ENCODE assay signal across 9 cellular contexts in the genomic region with DNA sequence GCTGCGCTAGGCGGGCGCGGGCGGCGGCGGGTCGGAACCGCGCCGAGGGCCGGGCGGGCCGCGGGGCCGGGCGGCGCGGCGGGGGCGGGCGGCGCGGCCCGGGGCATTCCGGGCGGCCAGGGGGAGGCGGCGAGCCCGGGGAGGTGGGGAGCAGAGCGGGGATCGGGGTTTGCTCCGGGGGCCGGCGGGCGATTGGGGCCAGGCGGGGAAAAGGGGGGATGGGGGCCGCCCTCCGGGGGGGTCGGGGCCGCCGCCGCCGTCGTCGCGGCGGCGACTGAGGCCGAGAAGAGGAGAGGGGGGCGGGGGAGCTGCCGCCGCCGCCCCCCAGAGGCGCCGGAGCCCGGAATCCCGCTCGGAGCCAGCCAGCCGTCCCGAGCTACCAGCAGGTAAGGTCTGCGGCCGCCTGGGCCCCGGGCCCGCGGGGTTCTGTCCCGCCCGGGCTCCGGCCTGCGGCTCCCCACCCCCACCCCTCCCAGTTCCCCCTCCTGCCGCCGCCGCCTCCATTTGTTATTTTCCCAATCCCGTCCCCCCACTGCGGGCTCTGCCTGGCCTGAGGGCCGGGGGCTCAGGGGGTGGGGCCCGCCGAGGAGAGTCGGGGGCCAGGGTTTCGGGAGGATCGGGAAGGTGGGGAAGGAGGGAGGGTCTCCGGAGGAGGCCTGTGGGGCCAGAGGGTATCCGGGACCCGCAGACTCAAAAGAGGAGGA. TPM values are rescaled to one million over a fixed set of nuclear protein-coding genes. Genes with fewer than 3 reads are reported as not detected.
DNase-seq lines count a peak whose midpoint lies in the region; ATAC-seq and TF ChIP-seq lines count a peak whose summit lies in the region.
"Had no signal": no experiment of that assay in that cellular context is flagged by ENCODE, and none has a peak within 500 bp of the region (broad histone marks: within the 10 kb centered on the region; RNA-seq: fewer than 3 reads in every experiment).

No MANE protein-coding gene starts in this region.

- no peak for TF ChIP-seq CTCF in endodermal cell (conservative IDR thresholded peaks at IDR 0.05)

- H3K4me3 Mint-ChIP-seq in endodermal cell = peak overlapping the region; percentile 98
- peak overlapping the region; percentile 79 to 91 (median 86) for H3K4me3 Mint-ChIP-seq in naive thymus-derived CD8-positive, alpha-beta T cell

- POLR2A ChIA-PET in naive thymus-derived CD8-positive, alpha-beta T cell (lab: Charles Lee) = interaction anchor here (0.9 to 7.8 kb wide), 9 partner anchors 8 to 90 kb away, joined by 3 to 82 read pairs (median 6); partner anchors contain the start of genes C12orf57, LPCAT3, PTPN6 and RNU7-1

- H3K4me3 ChIP-seq in endodermal cell (ENCODE audit: low read length) = peak overlapping the region; percentile 94

- peak overlapping the region; percentile 77 for H3K9ac ChIP-seq in endodermal cell (ENCODE audit: extremely low read depth, low read length, poor library complexity, severe bottlenecking)

- H3K4me1 ChIP-seq in endodermal cell (ENCODE audit: control insufficient read depth, insufficient read depth, low read length) = peaks cover 13% of the 10 kb centered on the region

- DNase-seq in D341Med (ENCODE audit: low spot score) (peak; percentile 67), OCI-M1 (lab: John Stamatoyannopoulos, UW) (peak; percentile 23), endodermal cell (peak; percentile 71), NCI-H1930 (lab: John Stamatoyannopoulos, UW) (no peak), NCI-H748 (lab: John Stamatoyannopoulos, UW; ENCODE audit: unreplicated experiment) (no peak), NOMO-1 (lab: John Stamatoyannopoulos, UW; ENCODE audit: unreplicated experiment in 2 of 2) (no peak)
- no peak for DNase-seq in naive thymus-derived CD8-positive, alpha-beta T cell

- H3K27ac Mint-ChIP-seq in endodermal cell = peak overlapping the region; percentile 93
- H3K27ac Mint-ChIP-seq in naive thymus-derived CD8-positive, alpha-beta T cell = peak overlapping the region; percentile 88 to 94 (median 92)

- H3K36me3 ChIP-seq in endodermal cell (ENCODE audit: control insufficient read depth, insufficient read depth, low read length) = peaks cover 4% of the 10 kb centered on the region

- peaks cover 12% of the 10 kb centered on the region for H3K36me3 Mint-ChIP-seq in endodermal cell (ENCODE audit: low read depth)
- peaks cover 0 to 10% (median 0%) of the 10 kb centered on the region in 3 donors for H3K36me3 Mint-ChIP-seq in naive thymus-derived CD8-positive, alpha-beta T cell

- H3K27ac ChIP-seq in endodermal cell (ENCODE audit: low read depth, low read length) = no peak overlapping the region

- no peaks in the 10 kb centered on the region for H3K9me3 ChIP-seq in endodermal cell (ENCODE audit: control insufficient read depth, low read length)

- H3K27me3 Mint-ChIP-seq in endodermal cell (ENCODE audit: insufficient read depth) = no peaks in the 10 kb centered on the region
- no peaks in the 10 kb centered on the region for H3K27me3 Mint-ChIP-seq in naive thymus-derived CD8-positive, alpha-beta T cell

- H3K27me3 ChIP-seq in endodermal cell (ENCODE audit: control insufficient read depth, insufficient read depth, low read length, poor library complexity, severe bottlenecking) = no peaks in the 10 kb centered on the region

- ATAC-seq in naive thymus-derived CD8-positive, alpha-beta T cell = peak; percentile 24 to 41
- ATAC-seq in GM21528 (IDR thresholded peaks at IDR 0.05; ENCODE audit: low FRiP score, unreplicated experiment) = no peak

- peaks cover 62% of the 10 kb centered on the region for H3K4me1 Mint-ChIP-seq in endodermal cell
- peaks cover 39 to 60% (median 56%) of the 10 kb centered on the region in 4 donors for H3K4me1 Mint-ChIP-seq in naive thymus-derived CD8-positive, alpha-beta T cell

- no peaks in the 10 kb centered on the region for H3K9me3 Mint-ChIP-seq in endodermal cell
- no peaks in the 10 kb centered on the region for H3K9me3 Mint-ChIP-seq in naive thymus-derived CD8-positive, alpha-beta T cell

- WGBS in endodermal cell (ENCODE audit: insufficient coverage in 1 of 2, insufficient read length in 1 of 2), 2 experiments = 0 to 2% methylated on average over 11 to 59 of the region's 84 CpGs

RNA-seq across cellular contexts. Expression of gene ATN1, which starts 0.4 kb away (rescaled TPM):
- 100 to 1,000 TPM; 111 to 244 TPM for total RNA-seq in endodermal cell
- polyA plus RNA-seq in endodermal cell (2013, experiment 1 of 2) = 157 TPM
- 139 TPM for polyA plus RNA-seq in endodermal cell (2013, experiment 2 of 2)
- total RNA-seq in naive thymus-derived CD8-positive, alpha-beta T cell = 10 to 100 TPM; 25.7 to 30.3 TPM
- 1 to 10 TPM in 2 of 3 donors, under 1 TPM in 1; 0.35 to 1.4 (median 1.1) TPM for polyA plus RNA-seq in naive thymus-derived CD8-positive, alpha-beta T cell

RNA-seq across cellular contexts. Expression of gene ENO2, which starts 13.8 kb away (rescaled TPM):
- 100 to 1,000 TPM; 104 to 139 TPM for total RNA-seq in endodermal cell
- 137 TPM for polyA plus RNA-seq in endodermal cell (2013, experiment 1 of 2)
- 107 TPM for polyA plus RNA-seq in endodermal cell (2013, experiment 2 of 2)
- 100 to 1,000 TPM; 141 to 144 TPM for total RNA-seq in naive thymus-derived CD8-positive, alpha-beta T cell
- 10 to 100 TPM; 19.4 to 29.2 (median 19.7) TPM for polyA plus RNA-seq in naive thymus-derived CD8-positive, alpha-beta T cell

RNA-seq across cellular contexts. Expression of gene RNU7-1, which starts 15.5 kb away (rescaled TPM):
- not detected for total RNA-seq in endodermal cell
- not detected for polyA plus RNA-seq in endodermal cell (2013, experiment 1 of 2)
- not detected for polyA plus RNA-seq in endodermal cell (2013, experiment 2 of 2)
- total RNA-seq in naive thymus-derived CD8-positive, alpha-beta T cell = not detected
- not detected for polyA plus RNA-seq in naive thymus-derived CD8-positive, alpha-beta T cell
- total RNA-seq: LHCN-M2 had no signal

RNA-seq across cellular contexts. Expression of gene C12orf57, which starts 15.7 kb away (rescaled TPM):
- total RNA-seq in endodermal cell = 100 to 1,000 TPM; 141 to 257 TPM
- polyA plus RNA-seq in endodermal cell (2013, experiment 1 of 2) = 219 TPM
- 218 TPM for polyA plus RNA-seq in endodermal cell (2013, experiment 2 of 2)
- total RNA-seq in naive thymus-derived CD8-positive, alpha-beta T cell = 100 to 1,000 TPM; 518 to 519 TPM
- 100 to 1,000 TPM; 329 to 399 (median 366) TPM for polyA plus RNA-seq in naive thymus-derived CD8-positive, alpha-beta T cell

RNA-seq across cellular contexts. Expression of gene PTPN6, which starts 23.0 kb away (rescaled TPM):
- 10 to 100 TPM; 35.7 to 68.0 TPM for total RNA-seq in endodermal cell
- polyA plus RNA-seq in endodermal cell (2013, experiment 1 of 2) = 6.3 TPM
- 5.6 TPM for polyA plus RNA-seq in endodermal cell (2013, experiment 2 of 2)
- 100 to 1,000 TPM; 235 to 247 TPM for total RNA-seq in naive thymus-derived CD8-positive, alpha-beta T cell
- polyA plus RNA-seq in naive thymus-derived CD8-positive, alpha-beta T cell = 100 to 1,000 TPM; 182 to 425 (median 260) TPM
- total RNA-seq: LHCN-M2 had no signal

Comparison
In these comparisons a context has a peak if more than half of its experiments do, and no peak if none do; other contexts are left out.
1. DNase-seq: peak in D341Med (single experiment), OCI-M1 (single experiment) and endodermal cell (single experiment); none in naive thymus-derived CD8-positive, alpha-beta T cell (0 of 10), NCI-H1930 (0 of 2), NCI-H748 (single experiment) and NOMO-1 (0 of 2).